ENCODE assay signal across 8 cellular contexts in genomic region chr12:56688129-56688845, GRCh38. TPM values are rescaled to one million over a fixed set of nuclear protein-coding genes. Genes with fewer than 3 reads are reported as not detected.
DNase-seq lines count a peak whose midpoint lies in the region; ATAC-seq and TF ChIP-seq lines count a peak whose summit lies in the region.

Gene PTGES3, minus strand, starts transcription at chr12:56688284. Its CDS starts 285 bp downstream, at chr12:56687999.

- intact Hi-C loops in left ventricle myocardium inferior (cut with micrococcal nuclease) = no loop called here
- intact Hi-C loops in prostate gland (cut with DNase I) = loop anchor here (1.0 to 5.0 kb wide), 2 partner anchors 36 to 41 kb away; partner anchors contain the start of gene ATP5F1B

- H3K4me3 Mint-ChIP-seq in T-helper 1 cell treated with Interleukin-12 subunit alpha and Interleukin-12 subunit beta and Interleukin-4 antibody, amounts not matched to agents 30 μg/mL and 1 μg/mL, for 36 hours = peak within 1 kb of the TSS; percentile 98

- ATAC-seq in HG02884 (IDR thresholded peaks at IDR 0.05; ENCODE audit: unreplicated experiment) = peak; percentile 61

- under 1% methylated on average over 58 of the region's 64 CpGs for WGBS in prostate gland
- under 1% methylated on average over 64 of the region's 64 CpGs for WGBS in urinary bladder

- peak within 1 kb of the TSS; percentile 95 for H3K4me3 ChIP-seq in left ventricle myocardium inferior
- peak within 1 kb of the TSS; percentile 87 to 95 for H3K4me3 ChIP-seq in prostate gland
- H3K4me3 ChIP-seq in urinary bladder (ENCODE audit: low read depth, low read length) = peak within 1 kb of the TSS; percentile 84

- H3K27me3 ChIP-seq in left ventricle myocardium inferior (ENCODE audit: low read depth) = no peaks in the 10 kb centered on the region
- H3K27me3 ChIP-seq in prostate gland (replicated peaks; ENCODE audit: insufficient read depth) = no peaks in the 10 kb centered on the region

- peaks cover 5% of the 10 kb centered on the region for H3K36me3 ChIP-seq in left ventricle myocardium inferior
- no peaks in the 10 kb centered on the region for H3K36me3 ChIP-seq in prostate gland
- H3K36me3 ChIP-seq in urinary bladder (ENCODE audit: insufficient read depth) = no peaks in the 10 kb centered on the region

- peak; percentile 95 for DNase-seq in GM13977 (ENCODE audit: low spot score)
- peak; percentile 92 for DNase-seq in NCI-H1694 (lab: John Stamatoyannopoulos, UW)
- peak; percentile 100 for DNase-seq in amniotic stem cell (lab: John Stamatoyannopoulos, UW)
- peak; percentile 98 for DNase-seq in left ventricle myocardium inferior
- DNase-seq in prostate gland (ENCODE audit: low spot score) = peak; percentile 96

- H3K27ac Mint-ChIP-seq in T-helper 1 cell treated with Interleukin-12 subunit alpha and Interleukin-12 subunit beta and Interleukin-4 antibody, amounts not matched to agents 30 μg/mL and 1 μg/mL, for 36 hours = peak within 1 kb of the TSS; percentile 99

- peaks cover 24% of the 10 kb centered on the region for H3K36me3 Mint-ChIP-seq in T-helper 1 cell treated with Interleukin-12 subunit alpha and Interleukin-12 subunit beta and Interleukin-4 antibody, amounts not matched to agents 30 μg/mL and 1 μg/mL, for 36 hours (ENCODE audit: low read depth)

- peaks cover 21% of the 10 kb centered on the region for H3K4me1 Mint-ChIP-seq in T-helper 1 cell treated with Interleukin-12 subunit alpha and Interleukin-12 subunit beta and Interleukin-4 antibody, amounts not matched to agents 30 μg/mL and 1 μg/mL, for 36 hours (ENCODE audit: low read depth)

- TF ChIP-seq CTCF in GM13977 (IDR thresholded peaks at IDR 0.05; ENCODE audit: extremely low read depth, insufficient read depth, missing control alignments) (no peak), left ventricle myocardium inferior (IDR thresholded peaks at IDR 0.05; ENCODE audit: borderline replicate concordance) (no peak), prostate gland (IDR thresholded peaks at IDR 0.05) (peak in 1 of 4 experiments; percentile 36)

- H3K9me3 ChIP-seq in left ventricle myocardium inferior (replicated peaks) (no peaks in the 10 kb centered on the region), prostate gland (no peaks in the 10 kb centered on the region)

- H3K27me3 Mint-ChIP-seq in T-helper 1 cell treated with Interleukin-12 subunit alpha and Interleukin-12 subunit beta and Interleukin-4 antibody, amounts not matched to agents 30 μg/mL and 1 μg/mL, for 36 hours (ENCODE audit: low read depth) = no peaks in the 10 kb centered on the region

- peaks cover 59% of the 10 kb centered on the region for H3K4me1 ChIP-seq in left ventricle myocardium inferior
- no peaks in the 10 kb centered on the region for H3K4me1 ChIP-seq in prostate gland (replicated peaks)
- H3K4me1 ChIP-seq in urinary bladder (ENCODE audit: insufficient read depth) = no peaks in the 10 kb centered on the region

- peak; percentile 93 for TF ChIP-seq POLR2A in prostate gland (IDR thresholded peaks at IDR 0.05)

- H3K9me3 Mint-ChIP-seq in T-helper 1 cell treated with Interleukin-12 subunit alpha and Interleukin-12 subunit beta and Interleukin-4 antibody, amounts not matched to agents 30 μg/mL and 1 μg/mL, for 36 hours = no peaks in the 10 kb centered on the region

- H3K27ac ChIP-seq in left ventricle myocardium inferior (replicated peaks) = peak within 1 kb of the TSS; percentile 97
- peak within 1 kb of the TSS; percentile 100 for H3K27ac ChIP-seq in prostate gland
- peak within 1 kb of the TSS; percentile 99 for H3K27ac ChIP-seq in urinary bladder (ENCODE audit: low read depth)

- in situ Hi-C loops in GM13977 (cut with MboI; ENCODE audit: low pct_unique_long_range_greater_than_20kb, low sequenced_read_pairs, unreplicated experiment) = no loop called here

RNA-seq across cellular contexts. Expression of gene PTGES3, which starts in this region (rescaled TPM):
- total RNA-seq in left ventricle myocardium inferior (136 TPM), prostate gland (100 to 1,000 TPM in 1 of 2 donors, 10 to 100 TPM in 1; 94.6 to 125 TPM), urinary bladder (118 TPM)
- polyA plus RNA-seq in urinary bladder = 184 TPM

Comparison
In these comparisons a context has a peak if more than half of its experiments do, and no peak if none do; other contexts are left out.
1. Peak in every context shown above with its lines: DNase-seq, ATAC-seq, H3K4me3 ChIP-seq and H3K27ac ChIP-seq.